In the genomic region with DNA sequence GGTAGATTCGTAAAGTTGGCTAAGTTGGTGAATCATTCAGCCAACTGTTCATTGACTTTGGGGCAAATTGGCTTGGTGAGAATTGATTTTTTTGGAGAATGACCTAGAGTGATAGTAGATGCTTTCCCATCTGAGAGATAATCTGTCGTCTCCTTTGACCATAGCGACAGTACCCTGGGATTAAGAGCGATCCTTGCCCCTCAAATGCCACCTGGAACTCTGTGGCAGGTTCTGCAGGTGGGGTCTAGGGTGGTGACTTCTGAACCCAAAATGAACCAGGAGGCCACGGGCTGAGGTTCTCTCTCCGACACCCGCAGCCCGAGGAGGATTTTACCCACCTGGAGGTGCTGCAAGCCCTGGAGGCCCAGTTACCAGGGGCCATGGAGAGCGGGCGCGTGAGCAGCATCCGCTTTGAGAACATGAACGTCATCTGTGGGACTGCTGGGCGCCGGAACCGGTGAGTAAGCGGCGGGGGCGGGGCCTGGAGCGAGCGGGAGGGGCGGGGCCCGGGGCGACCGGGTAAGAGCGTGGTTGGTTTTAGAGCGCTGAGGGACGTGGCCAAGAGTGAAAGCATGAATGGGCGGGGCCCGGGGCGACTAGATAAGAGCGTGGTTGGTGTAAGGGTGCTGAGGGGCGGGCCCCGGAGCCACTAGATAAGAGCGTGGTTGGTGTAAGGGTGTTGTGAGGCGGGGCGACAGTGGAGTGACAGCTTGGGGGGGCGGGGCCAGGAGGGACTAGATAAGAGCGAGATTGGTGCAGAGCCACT, we compare ENCODE assay signal across 9 cellular contexts. TPM values are rescaled to one million over a fixed set of nuclear protein-coding genes. Genes with fewer than 3 reads are reported as not detected.
DNase-seq lines count a peak whose midpoint lies in the region; ATAC-seq and TF ChIP-seq lines count a peak whose summit lies in the region.
"Had no signal": no experiment of that assay in that cellular context is flagged by ENCODE, and none has a peak within 500 bp of the region (broad histone marks: within the 10 kb centered on the region; RNA-seq: fewer than 3 reads in every experiment).

No MANE protein-coding gene starts in this region.

- H3K4me1 ChIP-seq in tibial nerve, result peaks cover 0 to 18% (median 3%) of the 10 kb centered on the region in 4 donors

- TF ChIP-seq EP300 in tibial nerve (IDR thresholded peaks at IDR 0.05), result no peak

- H3K9me3 ChIP-seq in tibial nerve, result peaks cover 0 to 21% (median 0%) of the 10 kb centered on the region in 4 donors

- CTCF ChIA-PET in T-cell (lab: Charles Lee), result no interaction called here

- peaks cover 73 to 78% of the 10 kb centered on the region in 2 donors for H3K27me3 Mint-ChIP-seq in T-cell
- H3K27me3 Mint-ChIP-seq in activated naive CD8-positive, alpha-beta T cell treated with anti-CD3 and anti-CD28 coated beads, Interleukin-2, amount 50 U/mL, for 24 hours, result peaks cover 72% of the 10 kb centered on the region

- POLR2A ChIA-PET in T-cell (lab: Charles Lee), result no interaction called here

- no peak for TF ChIP-seq POLR2A in tibial nerve (IDR thresholded peaks at IDR 0.05)

- H3K27ac ChIP-seq in tibial nerve, result no peak overlapping the region

- H3K27ac Mint-ChIP-seq in T-cell, result peak overlapping the region in 1 of 2 donors; percentile 74
- H3K27ac Mint-ChIP-seq in activated naive CD8-positive, alpha-beta T cell treated with anti-CD3 and anti-CD28 coated beads, Interleukin-2, amount 50 U/mL, for 24 hours, result peak overlapping the region; percentile 91

- H3K4me3 Mint-ChIP-seq in T-cell, result peak overlapping the region; percentile 45 to 82 (median 61)
- peak overlapping the region; percentile 85 for H3K4me3 Mint-ChIP-seq in activated naive CD8-positive, alpha-beta T cell treated with anti-CD3 and anti-CD28 coated beads, Interleukin-2, amount 50 U/mL, for 24 hours

- 5 to 6% methylated on average over 26 to 39 of the region's 39 CpGs for WGBS in tibial nerve, 2 donors

- intact Hi-C loops in Right ventricle myocardium superior (cut with DNase I), result no loop called here

- H3K4me1 Mint-ChIP-seq in T-cell, result peaks cover 14 to 19% (median 18%) of the 10 kb centered on the region in 3 donors
- H3K4me1 Mint-ChIP-seq in activated naive CD8-positive, alpha-beta T cell treated with anti-CD3 and anti-CD28 coated beads, Interleukin-2, amount 50 U/mL, for 24 hours, result peaks cover 20% of the 10 kb centered on the region

- H3K4me3 ChIP-seq in tibial nerve, result peak overlapping the region in 1 of 4 donors; percentile 41

- DNase-seq in GM04503 (ENCODE audit: low read depth) (peak; percentile 83), LHCN-M2 (ENCODE audit: low read depth) (peak; percentile 49), T-cell (peak; percentile 25 to 88 (median 75)), Right ventricle myocardium superior (peak; percentile 89), pons (ENCODE audit: low spot score) (peak; percentile 99), tibial nerve (ENCODE audit: low spot score in 2 of 2) (peak; percentile 46 to 62)
- peak; percentile 91 for DNase-seq in activated naive CD8-positive, alpha-beta T cell treated with anti-CD3 and anti-CD28 coated beads, Interleukin-2, amount 50 U/mL, for 24 hours

- peaks cover 0 to 70% of the 10 kb centered on the region in 2 donors for H3K27me3 ChIP-seq in tibial nerve

- no peaks in the 10 kb centered on the region for H3K36me3 ChIP-seq in tibial nerve

- peak; percentile 77 to 91 (median 80) for ATAC-seq in T-cell (replicated peaks in 1 of 4)
- peak; percentile 98 for ATAC-seq in activated naive CD8-positive, alpha-beta T cell treated with anti-CD3 and anti-CD28 coated beads, Interleukin-2, amount 50 U/mL, for 24 hours
- peak; percentile 89 for ATAC-seq in Right ventricle myocardium superior (ENCODE audit: poor library complexity)
- ATAC-seq in GM18870 (IDR thresholded peaks at IDR 0.05; ENCODE audit: unreplicated experiment), result no peak

- peaks cover 4 to 22% (median 13%) of the 10 kb centered on the region in 3 donors for H3K9me3 Mint-ChIP-seq in T-cell
- H3K9me3 Mint-ChIP-seq in activated naive CD8-positive, alpha-beta T cell treated with anti-CD3 and anti-CD28 coated beads, Interleukin-2, amount 50 U/mL, for 24 hours, result peaks cover 11% of the 10 kb centered on the region

- no peak for TF ChIP-seq CTCF in tibial nerve (IDR thresholded peaks at IDR 0.05)

- H3K36me3 Mint-ChIP-seq in T-cell, result no peaks in the 10 kb centered on the region
- H3K36me3 Mint-ChIP-seq in activated naive CD8-positive, alpha-beta T cell treated with anti-CD3 and anti-CD28 coated beads, Interleukin-2, amount 50 U/mL, for 24 hours (ENCODE audit: low read depth), result peaks cover 8% of the 10 kb centered on the region

RNA-seq across cellular contexts. Expression of a gene that starts 8.6 kb away (rescaled TPM):
- total RNA-seq in LHCN-M2 (2014; rRNA removed), result not detected in 2 replicates
- polyA plus RNA-seq in LHCN-M2 (2012), result not detected
- total RNA-seq in T-cell, result 1 to 10 TPM in 1 of 5 donors, not detected in 4; 1.5 TPM
- total RNA-seq in Right ventricle myocardium superior, result 2.5 TPM
- total RNA-seq in tibial nerve, result not detected
- polyA plus RNA-seq: thymus had no signal

RNA-seq across cellular contexts. Expression of a gene that starts 18.2 kb away (rescaled TPM):
- total RNA-seq in LHCN-M2 (2014; rRNA removed), result 0.11 TPM in 1 of 2 replicates, not detected in the other
- polyA plus RNA-seq in LHCN-M2 (2012), result 0.05 TPM
- under 1 TPM in 3 of 5 donors, not detected in 2; 0.41 to 0.68 (median 0.57) TPM for total RNA-seq in T-cell
- 0.11 TPM for total RNA-seq in Right ventricle myocardium superior
- not detected for total RNA-seq in tibial nerve

Comparison
In these comparisons a context has a peak if more than half of its experiments do, and no peak if none do; other contexts are left out.
1. DNase-seq: peak in every context shown above with its lines; median percentile 99 in pons; 91 in activated naive CD8-positive, alpha-beta T cell treated with anti-CD3 and anti-CD28 coated beads, Interleukin-2, amount 50 U/mL, for 24 hours; 89 in Right ventricle myocardium superior; 83 in GM04503; 75 in T-cell; 54 in tibial nerve; 49 in LHCN-M2.